Comparison of ENCODE assay signal across 23 cellular contexts in genomic region chr6:137105375-137105774, GRCh38.
DNase-seq lines count a peak whose midpoint lies in the region; ATAC-seq and TF ChIP-seq lines count a peak whose summit lies in the region.
"Had no signal": no experiment of that assay in that cellular context is flagged by ENCODE, and none has a peak within 500 bp of the region (broad histone marks: within the 10 kb centered on the region; RNA-seq: fewer than 3 reads in every experiment).

No MANE protein-coding gene starts in this region.

- H4K5ac ChIP-seq in mesendoderm (ENCODE audit: low read length) = no peak overlapping the region

- H3K36me3 ChIP-seq in KMS-11 (ENCODE audit: insufficient read depth) (no peaks in the 10 kb centered on the region), mesendoderm (ENCODE audit: control insufficient read depth, insufficient read depth, low read length) (no peaks in the 10 kb centered on the region), GM23338 (ENCODE audit: insufficient read depth) (peaks cover 7% of the 10 kb centered on the region; the same call in 1 of the 2 replicates)
- H3K36me3 ChIP-seq: BE2C, SJCRH30, tibial artery had no signal

- no peak overlapping the region for H3K4me3 Mint-ChIP-seq in central memory CD8-positive, alpha-beta T cell
- H3K4me3 Mint-ChIP-seq in natural killer cell (no peak overlapping the region), GM23338 (no peak overlapping the region)

- TF ChIP-seq CTCF in KMS-11 (conservative IDR thresholded peaks at IDR 0.05; ENCODE audit: low read depth, low read length) (no peak), natural killer cell (IDR thresholded peaks at IDR 0.05) (no peak), GM23338 (conservative IDR thresholded peaks at IDR 0.05; ENCODE audit: low read depth in 2 of 2) (no peak)

- ATAC-seq in central memory CD8-positive, alpha-beta T cell (replicated peaks; ENCODE audit: extremely low read depth, poor library complexity, severe bottlenecking) = peak; percentile 24
- ATAC-seq in natural killer cell (peak in 1 of 3 donors; percentile 29), GM23338 (no peak)
- ATAC-seq: activated CD4-positive, CD25-positive, alpha-beta regulatory T cell treated with anti-CD3 and anti-CD28 coated beads, Interleukin-2, amount 50 U/mL, for 24 hours had no signal

- peak overlapping the region; percentile 16 for H3K27ac Mint-ChIP-seq in central memory CD8-positive, alpha-beta T cell (ENCODE audit: low read depth)
- H3K27ac Mint-ChIP-seq in natural killer cell = peak overlapping the region; percentile 33 to 52
- H3K27ac Mint-ChIP-seq in GM23338 = no peak overlapping the region
- H3K27ac Mint-ChIP-seq: activated T-helper 2 cell treated with anti-CD3 and anti-CD28 coated beads, Interferon-gamma antibody, Interleukin-2, Interleukin-4, amounts not matched to agents 10 μg/mL and 5 μg/mL and 100 μg/mL, durations not matched to agents 14 hours and 24 hours and 36 hours; progenitor cell of endocrine pancreas had no signal

- WGBS in mesendoderm (ENCODE audit: extremely low coverage, insufficient coverage, low lambda C conversion rate) = no CpG with 5 or more reads among the region's 4 CpGs

- no peak overlapping the region for H2BK15ac ChIP-seq in mesendoderm (replicated peaks; ENCODE audit: low read depth)

- peaks cover 27% of the 10 kb centered on the region for H3K4me1 Mint-ChIP-seq in central memory CD8-positive, alpha-beta T cell
- H3K4me1 Mint-ChIP-seq in natural killer cell = peaks cover 28 to 32% of the 10 kb centered on the region in 2 donors
- no peaks in the 10 kb centered on the region for H3K4me1 Mint-ChIP-seq in GM23338

- no peak overlapping the region for H3K56ac ChIP-seq in mesendoderm (ENCODE audit: low read length)

- peak; percentile 37 for DNase-seq in NCI-H1105 treated with DMSO at 0.1 percent for 48 hours (lab: John Stamatoyannopoulos, UW)
- DNase-seq in NCI-H1105 (lab: John Stamatoyannopoulos, UW) = no peak
- DNase-seq in central memory CD8-positive, alpha-beta T cell (ENCODE audit: low spot score in 2 of 2) = no peak
- no peak for DNase-seq in natural killer cell
- no peak for DNase-seq in NCI-H345 (lab: John Stamatoyannopoulos, UW)
- DNase-seq in mesendoderm = no peak
- no peak for DNase-seq in GM23338 (ENCODE audit: low spot score)
- DNase-seq: BE2C; H7; head of caudate nucleus; mesenchymal stem cell; NCI-H2107; NCI-H526 treated with DMSO at 0.1 percent for 48 hours; SJCRH30; stimulated activated CD8-positive, alpha-beta memory T cell treated with anti-CD3 and anti-CD28 coated beads, Interleukin-4, amount 100 ng/mL, for 48 hours; tibial artery had no signal

- no peaks in the 10 kb centered on the region for H3K27me3 Mint-ChIP-seq in central memory CD8-positive, alpha-beta T cell
- no peaks in the 10 kb centered on the region for H3K27me3 Mint-ChIP-seq in natural killer cell (ENCODE audit: low read depth in 2 of 2)
- H3K27me3 Mint-ChIP-seq in GM23338 (ENCODE audit: insufficient read depth, low read depth, poor library complexity) = peaks cover 3% of the 10 kb centered on the region
- H3K27me3 Mint-ChIP-seq: progenitor cell of endocrine pancreas had no signal

- H4K20me1 ChIP-seq in KMS-11 (ENCODE audit: insufficient read depth) (no peaks in the 10 kb centered on the region), GM23338 (replicated peaks; ENCODE audit: insufficient read depth) (no peaks in the 10 kb centered on the region)

- no peak overlapping the region for H3K18ac ChIP-seq in mesendoderm (ENCODE audit: low read length)

- H3K27me3 ChIP-seq in KMS-11 (ENCODE audit: insufficient read depth, low read depth) (no peaks in the 10 kb centered on the region), mesendoderm (ENCODE audit: insufficient read depth, low read length, poor library complexity) (no peaks in the 10 kb centered on the region), GM23338 (ENCODE audit: insufficient read depth) (no peaks in the 10 kb centered on the region)
- H3K27me3 ChIP-seq: BE2C, SJCRH30, tibial artery had no signal

- H3K4ac ChIP-seq in mesendoderm (ENCODE audit: low read depth, low read length) = no peak overlapping the region

- intact Hi-C loops in natural killer cell (cut with micrococcal nuclease) = no loop called here

- H2AFZ ChIP-seq in KMS-11 (ENCODE audit: low read depth) (no peak overlapping the region), GM23338 (no peak overlapping the region)

- H3K4me1 ChIP-seq in KMS-11 (ENCODE audit: low read depth, poor library complexity, severe bottlenecking) (peaks cover 61% of the 10 kb centered on the region), mesendoderm (ENCODE audit: control insufficient read depth, low read depth, low read length) (no peaks in the 10 kb centered on the region), GM23338 (ENCODE audit: insufficient read depth) (no peaks in the 10 kb centered on the region)
- H3K4me1 ChIP-seq: BE2C, SJCRH30, tibial artery had no signal

- H2BK5ac ChIP-seq in mesendoderm (ENCODE audit: low read length) = no peak overlapping the region

- H3K36me3 Mint-ChIP-seq in central memory CD8-positive, alpha-beta T cell (ENCODE audit: insufficient read depth) = no peaks in the 10 kb centered on the region
- H3K36me3 Mint-ChIP-seq in natural killer cell (no peaks in the 10 kb centered on the region), GM23338 (ENCODE audit: low read depth) (peaks cover 19% of the 10 kb centered on the region)

- H3K23ac ChIP-seq in mesendoderm (ENCODE audit: low read length) = no peak overlapping the region

- H3K79me2 ChIP-seq in KMS-11 (ENCODE audit: insufficient read depth, low read depth) (no peaks in the 10 kb centered on the region), mesendoderm (ENCODE audit: control insufficient read depth, insufficient read depth, low read length) (no peaks in the 10 kb centered on the region), GM23338 (replicated peaks; ENCODE audit: insufficient read depth) (no peaks in the 10 kb centered on the region)

- no peaks in the 10 kb centered on the region for H3K79me1 ChIP-seq in mesendoderm (ENCODE audit: low read length)

- no peak overlapping the region for H2AK5ac ChIP-seq in mesendoderm (ENCODE audit: low read length)

- H3K4me2 ChIP-seq in KMS-11 (0 out of 2 replicates have a peak overlapping the region, but pooled peaks have one; percentile 3), mesendoderm (ENCODE audit: low read length) (no peak overlapping the region), GM23338 (no peak overlapping the region)
- H3K4me2 ChIP-seq: smooth muscle cell had no signal

- H2BK120ac ChIP-seq in mesendoderm (ENCODE audit: low read depth, low read length) = no peak overlapping the region

- no peak overlapping the region for H3K9ac ChIP-seq in KMS-11
- H3K9ac ChIP-seq in mesendoderm (ENCODE audit: low read length) = no peak overlapping the region

- peaks cover 18% of the 10 kb centered on the region for H3K9me2 ChIP-seq in GM23338 (ENCODE audit: insufficient read depth)

- H3K27ac ChIP-seq in KMS-11 = no peak overlapping the region
- H3K27ac ChIP-seq in mesendoderm (ENCODE audit: low read depth, low read length) = no peak overlapping the region
- H3K27ac ChIP-seq in GM23338 (ENCODE audit: low read depth) = no peak overlapping the region
- H3K27ac ChIP-seq: 22Rv1, HL-60, SJCRH30, tibial artery had no signal

- H3K4me3 ChIP-seq in KMS-11 (IDR thresholded peaks at IDR 0.05; ENCODE audit: insufficient read depth, low read depth, low read length) (no peak overlapping the region), mesendoderm (ENCODE audit: low read length) (no peak overlapping the region), GM23338 (no peak overlapping the region)
- H3K4me3 ChIP-seq: SJCRH30, smooth muscle cell, tibial artery had no signal

- H3K9me3 Mint-ChIP-seq in central memory CD8-positive, alpha-beta T cell = no peaks in the 10 kb centered on the region
- no peaks in the 10 kb centered on the region for H3K9me3 Mint-ChIP-seq in natural killer cell
- peaks cover 33% of the 10 kb centered on the region for H3K9me3 Mint-ChIP-seq in GM23338

- H4K8ac ChIP-seq in mesendoderm (ENCODE audit: low read depth, low read length) = no peak overlapping the region

- no peaks in the 10 kb centered on the region for H3F3A ChIP-seq in GM23338 (replicated peaks; ENCODE audit: low read depth)

TF ChIP-seq in GM23338, 12 proteins besides CTCF, POLR2A, EP300 and RAD21 (continues in another document):
- no peak for TF ChIP-seq CREB1 (CRISPR knock-in tag; IDR thresholded peaks at IDR 0.05; ENCODE audit: low read depth)
- TF ChIP-seq ZNF331 (CRISPR knock-in tag; IDR thresholded peaks at IDR 0.05; ENCODE audit: low read depth) = no peak
- no peak for TF ChIP-seq ETS1 (IDR thresholded peaks at IDR 0.05)
- no peak for TF ChIP-seq STAT1 (IDR thresholded peaks at IDR 0.05; ENCODE audit: unreplicated experiment)
- no peak for TF ChIP-seq EZH2 (IDR thresholded peaks at IDR 0.05; ENCODE audit: low read depth, unreplicated experiment)
